10 cellular contexts compared by ENCODE assay signal in genomic region chr20:49983848-49984408, GRCh38. TPM values are rescaled to one million over a fixed set of nuclear protein-coding genes. Genes with fewer than 3 reads are reported as not detected.
DNase-seq lines count a peak whose midpoint lies in the region; ATAC-seq and TF ChIP-seq lines count a peak whose summit lies in the region.
"Had no signal": no experiment of that assay in that cellular context is flagged by ENCODE, and none has a peak within 500 bp of the region (broad histone marks: within the 10 kb centered on the region; RNA-seq: fewer than 3 reads in every experiment).

No MANE protein-coding gene starts in this region.

- H3K9me3 ChIP-seq in SK-N-SH: no peaks in the 10 kb centered on the region

- H4K20me1 ChIP-seq in SK-N-SH (ENCODE audit: insufficient read depth): peaks cover 26% of the 10 kb centered on the region

- POLR2A ChIA-PET in SK-N-SH (lab: Yijun Ruan, JAX): interaction anchor here (0.6 to 4.2 kb wide), 15 partner anchors 10 to 190 kb away, joined by 3 to 27 read pairs (median 5); no protein-coding TSS in a partner anchor

- intact Hi-C loops in CD14-positive monocyte (cut with micrococcal nuclease): no loop called here

- H3F3A ChIP-seq in SK-N-SH (replicated peaks; ENCODE audit: insufficient read depth): peaks cover 34% of the 10 kb centered on the region

- H3K27me3 Mint-ChIP-seq in CD14-positive monocyte (ENCODE audit: low read depth in 3 of 3): peaks cover 18 to 27% (median 22%) of the 10 kb centered on the region in 3 donors
- no peaks in the 10 kb centered on the region for H3K27me3 Mint-ChIP-seq in osteocyte (ENCODE audit: unreplicated experiment)

- no peak for TF ChIP-seq RAD21 in SK-N-SH (IDR thresholded peaks at IDR 0.05; ENCODE audit: low read length)

- no peaks in the 10 kb centered on the region for H3K9me2 ChIP-seq in SK-N-SH

- peaks cover 3 to 6% of the 10 kb centered on the region in 2 experiments for H3K36me3 ChIP-seq in SK-N-SH (replicated peaks in 1 of 2; ENCODE audit: control insufficient read depth in 1 of 2, insufficient read depth in 2 of 2, low read length in 1 of 2)

- peak overlapping the region; percentile 43 to 76 for H3K27ac ChIP-seq in SK-N-SH (ENCODE audit: low read depth in 2 of 2, low read length in 1 of 2)

- peaks cover 47% of the 10 kb centered on the region for H3K4me1 Mint-ChIP-seq in CD14-positive monocyte
- peaks cover 69% of the 10 kb centered on the region for H3K4me1 Mint-ChIP-seq in osteocyte (ENCODE audit: unreplicated experiment)

- TF ChIP-seq CTCF in CD14-positive monocyte (IDR thresholded peaks at IDR 0.05) (no peak), SK-N-SH (IDR thresholded peaks at IDR 0.05) (no peak), fibroblast of villous mesenchyme (IDR thresholded peaks at IDR 0.05; ENCODE audit: insufficient read depth, low read depth, low read length) (no peak), osteocyte (IDR thresholded peaks at IDR 0.05) (no peak)

- H3K9me3 Mint-ChIP-seq in CD14-positive monocyte (no peaks in the 10 kb centered on the region), osteocyte (ENCODE audit: unreplicated experiment) (no peaks in the 10 kb centered on the region)

- ATAC-seq in HG02623 (IDR thresholded peaks at IDR 0.05; ENCODE audit: unreplicated experiment) (no peak), GM21515 (IDR thresholded peaks at IDR 0.05; ENCODE audit: unreplicated experiment) (no peak)
- ATAC-seq: GM12878 had no signal

- WGBS in SK-N-SH (ENCODE audit: low lambda C conversion rate): 49% methylated on average over 12 of the region's 18 CpGs

- no peak for TF ChIP-seq EP300 in SK-N-SH (IDR thresholded peaks at IDR 0.05; ENCODE audit: borderline replicate concordance in 1 of 2, low read depth in 1 of 2, low read length in 1 of 2)

- no peak overlapping the region for H2AFZ ChIP-seq in SK-N-SH (ENCODE audit: low read depth)

- peaks cover 54% of the 10 kb centered on the region for H3K79me2 ChIP-seq in SK-N-SH (ENCODE audit: insufficient read depth)

- H3K9ac ChIP-seq in SK-N-SH: peak overlapping the region; percentile 91

- H3K4me1 ChIP-seq in SK-N-SH (ENCODE audit: control insufficient read depth in 1 of 2, insufficient read depth in 2 of 2, low read depth in 1 of 2, low read length in 1 of 2): peaks cover 20 to 53% of the 10 kb centered on the region in 2 experiments

- DNase-seq in CD14-positive monocyte (ENCODE audit: low spot score) (no peak), SK-N-SH (peak; percentile 61), fibroblast of villous mesenchyme (ENCODE audit: low read depth) (no peak), osteocyte (ENCODE audit: extremely low spot score, unreplicated experiment) (no peak), NCI-H2107 (lab: John Stamatoyannopoulos, UW) (no peak), DMS53 treated with DMSO at 0.1 percent for 48 hours (lab: John Stamatoyannopoulos, UW; ENCODE audit: unreplicated experiment) (no peak)
- DNase-seq: stimulated activated CD4-positive, alpha-beta T cell treated with anti-CD3 and anti-CD28 coated beads, Interleukin-4, amount 100 ng/mL, for 1 hour had no signal

- H3K4me3 ChIP-seq in SK-N-SH (ENCODE audit: low read depth in 2 of 2, low read length in 1 of 2) (peak overlapping the region; percentile 76 to 80), fibroblast of villous mesenchyme (ENCODE audit: low read depth, low read length) (peak overlapping the region; percentile 86)

- H3K27me3 ChIP-seq in SK-N-SH (ENCODE audit: insufficient read depth): no peaks in the 10 kb centered on the region

- H3K36me3 Mint-ChIP-seq in CD14-positive monocyte (peaks cover 23 to 32% of the 10 kb centered on the region in 2 donors), osteocyte (ENCODE audit: unreplicated experiment) (peaks cover 35% of the 10 kb centered on the region)

- CTCF ChIA-PET in SK-N-SH (lab: Yijun Ruan, JAX): interaction anchor here (0.6 to 22.2 kb wide), 12 partner anchors 28 to 195 kb away, joined by 3 to 807 read pairs (median 4); no protein-coding TSS in a partner anchor

- peak overlapping the region; percentile 82 to 85 for H3K4me3 Mint-ChIP-seq in CD14-positive monocyte
- H3K4me3 Mint-ChIP-seq in osteocyte (ENCODE audit: unreplicated experiment): peak overlapping the region; percentile 91

- peak overlapping the region; percentile 97 for H3K4me2 ChIP-seq in SK-N-SH

- H3K27ac Mint-ChIP-seq in CD14-positive monocyte: peak overlapping the region in 5 of 7 donors; percentile 46 to 90 (median 82)
- peak overlapping the region; percentile 81 for H3K27ac Mint-ChIP-seq in osteocyte (ENCODE audit: unreplicated experiment)

TF ChIP-seq in SK-N-SH, 30 proteins besides CTCF, POLR2A, EP300 and RAD21:
- TF ChIP-seq, protein P1, sequence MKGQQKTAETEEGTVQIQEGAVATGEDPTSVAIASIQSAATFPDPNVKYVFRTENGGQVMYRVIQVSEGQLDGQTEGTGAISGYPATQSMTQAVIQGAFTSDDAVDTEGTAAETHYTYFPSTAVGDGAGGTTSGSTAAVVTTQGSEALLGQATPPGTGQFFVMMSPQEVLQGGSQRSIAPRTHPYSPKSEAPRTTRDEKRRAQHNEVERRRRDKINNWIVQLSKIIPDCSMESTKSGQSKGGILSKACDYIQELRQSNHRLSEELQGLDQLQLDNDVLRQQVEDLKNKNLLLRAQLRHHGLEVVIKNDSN (IDR thresholded peaks at IDR 0.05; ENCODE audit: borderline replicate concordance, low read depth): no peak
- no peak for TF ChIP-seq RXRA (IDR thresholded peaks at IDR 0.05; ENCODE audit: borderline replicate concordance, low read depth)
- TF ChIP-seq FOXM1 (IDR thresholded peaks at IDR 0.05; ENCODE audit: low read depth): no peak
- no peak for TF ChIP-seq MXI1 (IDR thresholded peaks at IDR 0.05; ENCODE audit: low read depth, low read length)
- no peak for TF ChIP-seq MEF2A (IDR thresholded peaks at IDR 0.05; ENCODE audit: borderline replicate concordance, low read depth)
- no peak for TF ChIP-seq ELF1 (IDR thresholded peaks at IDR 0.05)
- TF ChIP-seq ZBTB33 (IDR thresholded peaks at IDR 0.05; ENCODE audit: borderline replicate concordance, low read depth): no peak
- TF ChIP-seq TEAD4 (IDR thresholded peaks at IDR 0.05; ENCODE audit: borderline replicate concordance, insufficient read depth): no peak
- TF ChIP-seq, protein P2, sequence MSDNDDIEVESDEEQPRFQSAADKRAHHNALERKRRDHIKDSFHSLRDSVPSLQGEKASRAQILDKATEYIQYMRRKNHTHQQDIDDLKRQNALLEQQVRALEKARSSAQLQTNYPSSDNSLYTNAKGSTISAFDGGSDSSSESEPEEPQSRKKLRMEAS (IDR thresholded peaks at IDR 0.05; ENCODE audit: low read depth): no peak
- TF ChIP-seq POLR2AphosphoS5 (IDR thresholded peaks at IDR 0.05; ENCODE audit: low read depth, low read length): no peak
- TF ChIP-seq NRF1 (IDR thresholded peaks at IDR 0.05; ENCODE audit: low read depth, low read length): no peak
- no peak for TF ChIP-seq FOXJ3 (CRISPR knock-in tag; IDR thresholded peaks at IDR 0.05)
- TF ChIP-seq SIN3A (IDR thresholded peaks at IDR 0.05; ENCODE audit: borderline replicate concordance, low read depth, low read length): no peak
- TF ChIP-seq SMC3 (IDR thresholded peaks at IDR 0.05; ENCODE audit: low read depth, low read length): no peak
TF ChIP-seq in SK-N-SH: peak in this region for 0.

RNA-seq across cellular contexts. Expression of gene SNAI1, which starts 1.1 kb away (rescaled TPM):
- polyA plus RNA-seq in CD14-positive monocyte: 1 to 10 TPM; 2.4 to 2.6 TPM
- 3.7 and 6.2 TPM in 2 replicates for polyA plus RNA-seq in SK-N-SH (2012; rRNA removed)
- polyA plus RNA-seq in SK-N-SH (2012; cell fraction: cytosol; rRNA removed): 2.2 and 3.9 TPM in 2 replicates
- polyA plus RNA-seq in SK-N-SH (2012; cell fraction: nucleus; rRNA removed): 5.6 and 5.7 TPM in 2 replicates
- total RNA-seq in fibroblast of villous mesenchyme: 1.3 TPM in 2 replicates
- 13.0 and 13.4 TPM in 2 replicates for total RNA-seq in osteocyte

RNA-seq across cellular contexts. Expression of gene RNF114, which starts 47.7 kb away (rescaled TPM):
- polyA plus RNA-seq in CD14-positive monocyte (100 to 1,000 TPM; 146 to 164 TPM), SK-N-SH (2012; rRNA removed) (30.2 and 55.0 TPM in 2 replicates)
- 37.4 and 52.4 TPM in 2 replicates for polyA plus RNA-seq in SK-N-SH (2012; cell fraction: cytosol; rRNA removed)
- polyA plus RNA-seq in SK-N-SH (2012; cell fraction: nucleus; rRNA removed): 53.4 and 58.8 TPM in 2 replicates
- total RNA-seq in fibroblast of villous mesenchyme (44.1 and 57.0 TPM in 2 replicates), osteocyte (64.9 and 65.1 TPM in 2 replicates)
